Comparison of ENCODE assay signal across 21 cellular contexts in genomic region chr3:37257581-37257980, GRCh38. TPM values are rescaled to one million over a fixed set of nuclear protein-coding genes. Genes with fewer than 3 reads are reported as not detected.
DNase-seq lines count a peak whose midpoint lies in the region; ATAC-seq, FAIRE-seq and TF ChIP-seq lines count a peak whose summit lies in the region.
"Had no signal": no experiment of that assay in that cellular context is flagged by ENCODE, and none has a peak within 500 bp of the region (broad histone marks: within the 10 kb centered on the region; RNA-seq: fewer than 3 reads in every experiment).

No MANE protein-coding gene starts in this region.

- no peak for TF ChIP-seq POLR2A in GM12892 (IDR thresholded peaks at IDR 0.05; ENCODE audit: low read depth, low read length)

- intact Hi-C loops in activated CD4-positive, alpha-beta T cell treated with anti-CD3 and anti-CD28 coated beads, Interleukin-2, amount 10 ng/mL, durations not matched to agents 24 days and 14 days (cut with micrococcal nuclease): no loop called here

- peaks cover 24% of the 10 kb centered on the region for H3K36me3 ChIP-seq in CD4-positive, CD25-positive, alpha-beta regulatory T cell (ENCODE audit: control insufficient read depth, insufficient read depth, low read length)

- no peak for ATAC-seq in CD4-positive, CD25-positive, alpha-beta regulatory T cell (ENCODE audit: low read depth in 2 of 2)
- ATAC-seq in naive thymus-derived CD8-positive, alpha-beta T cell: no peak
- ATAC-seq: HepG2 had no signal

- H3K9me3 ChIP-seq in CD4-positive, CD25-positive, alpha-beta regulatory T cell (ENCODE audit: control insufficient read depth in 2 of 2, low read length in 2 of 2): no peaks in the 10 kb centered on the region

- H3K4me3 ChIP-seq in CD4-positive, CD25-positive, alpha-beta regulatory T cell (ENCODE audit: low read depth, low read length): no peak overlapping the region

- no peak for DNase-seq in CD4-positive, CD25-positive, alpha-beta regulatory T cell
- DNase-seq in GM12892 (ENCODE audit: insufficient read length): no peak
- DNase-seq in dermis blood vessel endothelial cell: peak; percentile 52
- DNase-seq in naive thymus-derived CD8-positive, alpha-beta T cell: no peak
- DNase-seq in activated CD4-positive, alpha-beta T cell treated with anti-CD3 and anti-CD28 coated beads, Interleukin-2, amount 10 ng/mL, durations not matched to agents 24 days and 14 days: no peak
- DNase-seq in NCI-H146 treated with DMSO at 0.1 percent for 48 hours (lab: John Stamatoyannopoulos, UW; ENCODE audit: unreplicated experiment): no peak
- DNase-seq in NCI-H2196 (lab: John Stamatoyannopoulos, UW; ENCODE audit: unreplicated experiment): no peak
- DNase-seq: ACHN, C1 segment of cervical spinal cord, DMS79, KG1, NCI-H1105 treated with DMSO at 0.1 percent for 48 hours, NCI-H187, NCI-H2107, NCI-H2227 treated with DMSO at 0.1 percent for 48 hours, NCI-H510A treated with DMSO at 0.1 percent for 48 hours, NCI-H82, OCI-M1, RPMI8226, SIG-M5 had no signal

- H3K27ac Mint-ChIP-seq in CD4-positive, CD25-positive, alpha-beta regulatory T cell: peak overlapping the region in 2 of 3 donors; percentile 65 to 82
- H3K27ac Mint-ChIP-seq in naive thymus-derived CD8-positive, alpha-beta T cell: peak overlapping the region in 6 of 10 donors; percentile 14 to 80 (median 30)
- H3K27ac Mint-ChIP-seq in activated CD4-positive, alpha-beta T cell treated with anti-CD3 and anti-CD28 coated beads, Interleukin-2, amount 10 ng/mL, durations not matched to agents 24 days and 14 days: no peak overlapping the region

- peaks cover 24% of the 10 kb centered on the region for H3K36me3 Mint-ChIP-seq in CD4-positive, CD25-positive, alpha-beta regulatory T cell
- peaks cover 0 to 60% (median 9%) of the 10 kb centered on the region in 3 donors for H3K36me3 Mint-ChIP-seq in naive thymus-derived CD8-positive, alpha-beta T cell
- H3K36me3 Mint-ChIP-seq in activated CD4-positive, alpha-beta T cell treated with anti-CD3 and anti-CD28 coated beads, Interleukin-2, amount 10 ng/mL, durations not matched to agents 24 days and 14 days (ENCODE audit: low read depth): peaks cover 30% of the 10 kb centered on the region

- H3K4me1 ChIP-seq in CD4-positive, CD25-positive, alpha-beta regulatory T cell (ENCODE audit: control insufficient read depth, insufficient read depth, low read length, poor library complexity, severe bottlenecking): peaks cover 4% of the 10 kb centered on the region

- no peaks in the 10 kb centered on the region for H3K9me3 Mint-ChIP-seq in CD4-positive, CD25-positive, alpha-beta regulatory T cell
- H3K9me3 Mint-ChIP-seq in naive thymus-derived CD8-positive, alpha-beta T cell: no peaks in the 10 kb centered on the region
- H3K9me3 Mint-ChIP-seq in activated CD4-positive, alpha-beta T cell treated with anti-CD3 and anti-CD28 coated beads, Interleukin-2, amount 10 ng/mL, durations not matched to agents 24 days and 14 days: no peaks in the 10 kb centered on the region

- H3K27ac ChIP-seq in CD4-positive, CD25-positive, alpha-beta regulatory T cell (ENCODE audit: insufficient read depth, low read length, poor library complexity, severe bottlenecking): no peak overlapping the region

- FAIRE-seq in GM12892 (lab: Jason Lieb, UNC): peak; percentile 17
- FAIRE-seq: HepG2 had no signal

- H3K4me3 Mint-ChIP-seq in CD4-positive, CD25-positive, alpha-beta regulatory T cell: peak overlapping the region in 1 of 4 donors; percentile 13
- peak overlapping the region in 1 of 10 donors; percentile 14 for H3K4me3 Mint-ChIP-seq in naive thymus-derived CD8-positive, alpha-beta T cell
- no peak overlapping the region for H3K4me3 Mint-ChIP-seq in activated CD4-positive, alpha-beta T cell treated with anti-CD3 and anti-CD28 coated beads, Interleukin-2, amount 10 ng/mL, durations not matched to agents 24 days and 14 days

- POLR2A ChIA-PET in naive thymus-derived CD8-positive, alpha-beta T cell (lab: Charles Lee): no interaction called here

- H3K27me3 ChIP-seq in CD4-positive, CD25-positive, alpha-beta regulatory T cell (ENCODE audit: control insufficient read depth, insufficient read depth, low read length): no peaks in the 10 kb centered on the region

- no peaks in the 10 kb centered on the region for H3K27me3 Mint-ChIP-seq in CD4-positive, CD25-positive, alpha-beta regulatory T cell
- no peaks in the 10 kb centered on the region for H3K27me3 Mint-ChIP-seq in naive thymus-derived CD8-positive, alpha-beta T cell
- H3K27me3 Mint-ChIP-seq in activated CD4-positive, alpha-beta T cell treated with anti-CD3 and anti-CD28 coated beads, Interleukin-2, amount 10 ng/mL, durations not matched to agents 24 days and 14 days: no peaks in the 10 kb centered on the region

- peaks cover 38 to 57% (median 41%) of the 10 kb centered on the region in 4 donors for H3K4me1 Mint-ChIP-seq in CD4-positive, CD25-positive, alpha-beta regulatory T cell
- peaks cover 23 to 52% (median 48%) of the 10 kb centered on the region in 4 donors for H3K4me1 Mint-ChIP-seq in naive thymus-derived CD8-positive, alpha-beta T cell
- H3K4me1 Mint-ChIP-seq in activated CD4-positive, alpha-beta T cell treated with anti-CD3 and anti-CD28 coated beads, Interleukin-2, amount 10 ng/mL, durations not matched to agents 24 days and 14 days: peaks cover 14% of the 10 kb centered on the region

RNA-seq across cellular contexts. Expression of gene GOLGA4, which starts 14.5 kb away (rescaled TPM):
- 74.0 TPM for total RNA-seq in CD4-positive, CD25-positive, alpha-beta regulatory T cell
- polyA plus RNA-seq in CD4-positive, CD25-positive, alpha-beta regulatory T cell: 10 to 100 TPM in 1 of 4 donors, 1 to 10 TPM in 3; 8.4 to 10.3 (median 9.5) TPM
- polyA plus RNA-seq in GM12892 (2012; ENCODE audit: missing spikeins): 26.1 TPM
- 65.3 and 71.3 TPM in 2 replicates for total RNA-seq in dermis blood vessel endothelial cell
- total RNA-seq in naive thymus-derived CD8-positive, alpha-beta T cell: 10 to 100 TPM; 55.1 to 55.9 TPM
- polyA plus RNA-seq in naive thymus-derived CD8-positive, alpha-beta T cell: 10 to 100 TPM in 2 of 3 donors, 1 to 10 TPM in 1; 7.3 to 16.2 (median 10.3) TPM
- total RNA-seq in activated CD4-positive, alpha-beta T cell treated with anti-CD3 and anti-CD28 coated beads, Interleukin-2, amount 10 ng/mL, durations not matched to agents 24 days and 14 days: 39.6 and 43.4 TPM in 2 replicates
